In genomic region chr11:65898656-65899355, GRCh38 we compare ENCODE assay signal across 6 cellular contexts. TPM values are rescaled to one million over a fixed set of nuclear protein-coding genes. Genes with fewer than 3 reads are reported as not detected.
DNase-seq lines count a peak whose midpoint lies in the region; TF ChIP-seq lines count a peak whose summit lies in the region.

No MANE protein-coding gene starts in this region.

- peaks cover 24% of the 10 kb centered on the region for H3K36me3 Mint-ChIP-seq in activated naive CD4-positive, alpha-beta T cell treated with anti-CD3 and anti-CD28 coated beads for 36 hours (ENCODE audit: low read depth)
- H3K36me3 Mint-ChIP-seq in type B pancreatic cell, result no peaks in the 10 kb centered on the region

- CTCF ChIA-PET in activated naive CD4-positive, alpha-beta T cell treated with anti-CD3 and anti-CD28 coated beads for 36 hours (lab: Charles Lee), result interaction anchor here (0.6 to 6.8 kb wide), 7 partner anchors 9 to 104 kb away, joined by 4 to 52 read pairs (median 5); partner anchors contain the start of genes BANF1, CCDC85B, FIBP and MUS81

- H3K36me3 ChIP-seq in right atrium auricular region (no peaks in the 10 kb centered on the region), BE2C (no peaks in the 10 kb centered on the region)

- H3K4me3 ChIP-seq in right atrium auricular region (peak overlapping the region; percentile 53 to 59), BE2C (ENCODE audit: low read depth, low read length) (no peak overlapping the region)

- no peaks in the 10 kb centered on the region for H3K9me3 Mint-ChIP-seq in activated naive CD4-positive, alpha-beta T cell treated with anti-CD3 and anti-CD28 coated beads for 36 hours
- H3K9me3 Mint-ChIP-seq in type B pancreatic cell, result no peaks in the 10 kb centered on the region

- H3K4me1 Mint-ChIP-seq in activated naive CD4-positive, alpha-beta T cell treated with anti-CD3 and anti-CD28 coated beads for 36 hours (ENCODE audit: low read depth), result peaks cover 43% of the 10 kb centered on the region
- no peaks in the 10 kb centered on the region for H3K4me1 Mint-ChIP-seq in type B pancreatic cell (ENCODE audit: unreplicated experiment)

- DNase-seq in activated naive CD4-positive, alpha-beta T cell treated with anti-CD3 and anti-CD28 coated beads for 36 hours, result no peak
- DNase-seq in activated naive CD4-positive, alpha-beta T cell treated with Interleukin-2 at 50 U/mL for 16 hours, result no peak
- DNase-seq in right atrium auricular region (ENCODE audit: low spot score) (no peak), type B pancreatic cell (ENCODE audit: extremely low spot score, unreplicated experiment) (no peak), BE2C (no peak)
- DNase-seq in activated CD8-positive, alpha-beta memory T cell treated with anti-CD3 and anti-CD28 coated beads, Interleukin-2, amount 50 U/mL, for 48 hours, result no peak

- no peaks in the 10 kb centered on the region for H3K27me3 Mint-ChIP-seq in activated naive CD4-positive, alpha-beta T cell treated with anti-CD3 and anti-CD28 coated beads for 36 hours (ENCODE audit: low read depth)
- peaks cover 74% of the 10 kb centered on the region for H3K27me3 Mint-ChIP-seq in type B pancreatic cell

- peak overlapping the region; percentile 86 for H3K27ac Mint-ChIP-seq in activated naive CD4-positive, alpha-beta T cell treated with anti-CD3 and anti-CD28 coated beads for 36 hours
- H3K27ac Mint-ChIP-seq in type B pancreatic cell, result peak overlapping the region; percentile 87

- peaks cover 0 to 23% of the 10 kb centered on the region in 2 donors for H3K4me1 ChIP-seq in right atrium auricular region
- no peaks in the 10 kb centered on the region; the same call in 1 of the 2 replicates for H3K4me1 ChIP-seq in BE2C

- H3K27me3 ChIP-seq in right atrium auricular region (no peaks in the 10 kb centered on the region), BE2C (peaks cover 55% of the 10 kb centered on the region)

- peak overlapping the region in 1 of 2 donors; percentile 62 for H3K27ac ChIP-seq in right atrium auricular region

- peak overlapping the region; percentile 83 for H3K4me3 Mint-ChIP-seq in activated naive CD4-positive, alpha-beta T cell treated with anti-CD3 and anti-CD28 coated beads for 36 hours
- H3K4me3 Mint-ChIP-seq in type B pancreatic cell, result peak overlapping the region; percentile 86

- no peak for TF ChIP-seq CTCF in right atrium auricular region (IDR thresholded peaks at IDR 0.05)
- TF ChIP-seq CTCF in type B pancreatic cell (conservative IDR thresholded peaks at IDR 0.05), result no peak
- TF ChIP-seq CTCF in BE2C (IDR thresholded peaks at IDR 0.05; ENCODE audit: low read depth, low read length), result no peak

- intact Hi-C loops in activated naive CD4-positive, alpha-beta T cell treated with anti-CD3 and anti-CD28 coated beads for 36 hours (cut with micrococcal nuclease), result loop anchor here (10.0 kb wide), 1 partner anchor 236 kb away; no protein-coding TSS in a partner anchor

- H3K9me3 ChIP-seq in right atrium auricular region (no peaks in the 10 kb centered on the region), BE2C (no peaks in the 10 kb centered on the region; the same call in 1 of the 2 replicates)

RNA-seq across cellular contexts. Expression of gene FOSL1, which starts 1.4 kb away (rescaled TPM):
- total RNA-seq in activated naive CD4-positive, alpha-beta T cell treated with anti-CD3 and anti-CD28 coated beads for 36 hours, result 1 to 10 TPM; 8.2 TPM
- 1 to 10 TPM; 4.9 to 6.8 TPM for total RNA-seq in right atrium auricular region
- 2.1 and 11.1 TPM in 2 replicates for total RNA-seq in type B pancreatic cell (ENCODE audit: low replicate concordance)
- not detected for polyA plus RNA-seq in BE2C (2012; ENCODE audit: insufficient read depth, insufficient read length, low read depth)

RNA-seq across cellular contexts. Expression of gene CCDC85B, which starts 8.3 kb away (rescaled TPM):
- 10 to 100 TPM; 27.6 to 29.0 TPM for total RNA-seq in activated naive CD4-positive, alpha-beta T cell treated with anti-CD3 and anti-CD28 coated beads for 36 hours
- total RNA-seq in right atrium auricular region, result 100 to 1,000 TPM; 115 to 172 TPM
- 8.2 and 14.3 TPM in 2 replicates for total RNA-seq in type B pancreatic cell (ENCODE audit: low replicate concordance)
- polyA plus RNA-seq in BE2C (2012; ENCODE audit: insufficient read depth, insufficient read length, low read depth), result 205 TPM

RNA-seq across cellular contexts. Expression of gene FIBP, which starts 10.5 kb away (rescaled TPM):
- total RNA-seq in activated naive CD4-positive, alpha-beta T cell treated with anti-CD3 and anti-CD28 coated beads for 36 hours, result 10 to 100 TPM; 83.1 to 86.6 TPM
- total RNA-seq in right atrium auricular region (10 to 100 TPM; 50.9 to 82.8 TPM), type B pancreatic cell (ENCODE audit: low replicate concordance) (50.9 and 74.7 TPM in 2 replicates)
- 385 TPM for polyA plus RNA-seq in BE2C (2012; ENCODE audit: insufficient read depth, insufficient read length, low read depth)

RNA-seq across cellular contexts. Expression of gene CTSW, which starts 19.2 kb away (rescaled TPM):
- under 1 TPM; 0.91 to 0.95 TPM for total RNA-seq in activated naive CD4-positive, alpha-beta T cell treated with anti-CD3 and anti-CD28 coated beads for 36 hours
- total RNA-seq in right atrium auricular region (1 to 10 TPM in 1 of 2 donors, under 1 TPM in 1; 0.39 to 1.1 TPM), type B pancreatic cell (ENCODE audit: low replicate concordance) (not detected in 2 replicates)
- not detected for polyA plus RNA-seq in BE2C (2012; ENCODE audit: insufficient read depth, insufficient read length, low read depth)

RNA-seq across cellular contexts. Expression of gene C11orf68, which starts 20.1 kb away (rescaled TPM):
- total RNA-seq in activated naive CD4-positive, alpha-beta T cell treated with anti-CD3 and anti-CD28 coated beads for 36 hours, result 10 to 100 TPM; 20.0 to 21.9 TPM
- 10 to 100 TPM; 13.9 to 23.5 TPM for total RNA-seq in right atrium auricular region
- total RNA-seq in type B pancreatic cell (ENCODE audit: low replicate concordance), result 27.9 and 31.2 TPM in 2 replicates
- 197 TPM for polyA plus RNA-seq in BE2C (2012; ENCODE audit: insufficient read depth, insufficient read length, low read depth)
